1 cellular context compared by ENCODE assay signal in genomic region chr14:81221579-81222102, GRCh38.
TF ChIP-seq lines count a peak whose summit lies in the region.

No MANE protein-coding gene starts in this region.

TF ChIP-seq in K562, 482 proteins besides CTCF, POLR2A, EP300 and RAD21 (continued from another document):
- TF ChIP-seq C11orf30 (IDR thresholded peaks at IDR 0.05; ENCODE audit: low read depth) (no peak), STAG1 (CRISPR knock-in tag; IDR thresholded peaks at IDR 0.05; ENCODE audit: borderline replicate concordance) (no peak), ZFP30 (CRISPR knock-in tag; IDR thresholded peaks at IDR 0.05; ENCODE audit: borderline replicate concordance) (no peak), L3MBTL2 (IDR thresholded peaks at IDR 0.05) (peak; percentile 10; the same call in 1 of the 2 replicates), ZNF507 (tag; conservative IDR thresholded peaks at IDR 0.05) (no peak), NFRKB (IDR thresholded peaks at IDR 0.05; ENCODE audit: low read depth) (0 out of 2 replicates have a peak, but pooled peaks have one; percentile 76), TAF15 (IDR thresholded peaks at IDR 0.05; ENCODE audit: low read depth, low read length) (no peak), ZNF584 (CRISPR knock-in tag; IDR thresholded peaks at IDR 0.05; ENCODE audit: low read depth) (peak; percentile 58; the same call in 1 of the 2 replicates), BRD4 (IDR thresholded peaks at IDR 0.05) (peak; percentile 70), CHD1 (IDR thresholded peaks at IDR 0.05; ENCODE audit: low read length) (no peak), PTTG1 (tag; IDR thresholded peaks at IDR 0.05; ENCODE audit: low read depth) (no peak), PML (IDR thresholded peaks at IDR 0.05; ENCODE audit: low read length) (0 out of 2 replicates have a peak, but pooled peaks have one; percentile 12), RFX7 (CRISPR knock-in tag; IDR thresholded peaks at IDR 0.05) (no peak), ERF (CRISPR knock-in tag; IDR thresholded peaks at IDR 0.05) (peak; percentile 42; the same call in 1 of the 2 replicates), ETV5 (CRISPR knock-in tag; IDR thresholded peaks at IDR 0.05; ENCODE audit: low read depth) (peak; percentile 19; the same call in 1 of the 2 replicates), TGIF2 (CRISPR knock-in tag; IDR thresholded peaks at IDR 0.05) (no peak), PHF8 (IDR thresholded peaks at IDR 0.05; ENCODE audit: borderline replicate concordance, low read length) (peak; percentile 58; the same call in 1 of the 2 replicates), CUX1 (CRISPR knock-in tag; IDR thresholded peaks at IDR 0.05) (0 out of 2 replicates have a peak, but pooled peaks have one; percentile 63), MLX (CRISPR knock-in tag; conservative IDR thresholded peaks at IDR 0.05) (no peak), SETDB1 (IDR thresholded peaks at IDR 0.05; ENCODE audit: low read length) (no peak), TCF3 (CRISPR knock-in tag; IDR thresholded peaks at IDR 0.05) (no peak), ZNF592 (IDR thresholded peaks at IDR 0.05) (peak; percentile 88)
